Comparison of ENCODE assay signal across 7 cellular contexts in the genomic region with DNA sequence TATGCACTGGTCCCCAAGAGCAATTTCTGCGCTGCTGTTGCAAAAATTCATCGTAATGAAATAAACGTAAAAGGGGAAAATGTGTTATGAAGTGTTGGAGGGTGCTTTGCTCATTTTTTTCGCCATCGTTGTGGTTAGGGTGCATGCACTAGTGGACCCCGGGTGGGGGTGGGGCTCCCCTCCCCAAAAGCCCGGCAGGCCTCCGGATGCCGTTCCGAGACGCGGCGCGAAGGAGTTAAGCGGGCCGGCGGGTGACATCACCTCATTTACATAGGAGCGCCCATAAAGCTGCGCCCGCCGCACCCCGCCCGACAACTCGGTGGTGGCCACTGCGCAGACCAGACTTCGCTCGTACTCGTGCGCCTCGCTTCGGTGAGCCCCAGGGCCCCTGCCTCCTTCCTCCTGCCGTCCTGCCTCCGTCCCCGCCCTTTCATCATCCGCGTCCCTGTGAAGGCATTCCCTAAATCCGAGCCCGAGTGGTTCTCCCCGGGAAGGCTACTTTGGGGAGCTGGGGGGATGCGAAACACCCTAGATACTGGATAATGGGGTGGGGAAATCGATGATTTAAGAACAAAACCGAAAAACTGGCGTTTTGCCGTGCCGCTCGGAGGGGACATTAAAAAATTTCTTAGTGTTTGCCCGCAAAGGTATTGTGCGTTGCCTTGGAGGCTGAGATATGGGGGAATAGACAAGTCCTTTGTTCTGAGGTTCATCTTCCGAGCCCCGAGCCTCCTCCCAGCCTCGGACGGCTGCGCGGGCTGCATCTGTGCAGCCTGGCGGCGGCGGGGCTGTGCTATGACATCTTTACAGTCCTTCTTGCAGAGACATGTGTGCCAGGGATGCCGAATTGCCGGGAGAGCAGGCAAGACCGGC. TPM values are rescaled to one million over a fixed set of nuclear protein-coding genes. Genes with fewer than 3 reads are reported as not detected.
DNase-seq lines count a peak whose midpoint lies in the region; ATAC-seq, FAIRE-seq and TF ChIP-seq lines count a peak whose summit lies in the region.

TSS of gene TMSB4X (plus strand) at position 314 of the 873 bp plus-strand sequence.

- H3K9me3 ChIP-seq in keratinocyte (ENCODE audit: control insufficient read depth, low read depth, low read length): peaks cover 2% of the 10 kb centered on the region

- H3K79me2 ChIP-seq in keratinocyte (ENCODE audit: control insufficient read depth, insufficient read depth, low read length): peaks cover 12% of the 10 kb centered on the region

- H3K4me1 ChIP-seq in keratinocyte (ENCODE audit: control insufficient read depth, extremely low read depth, insufficient read depth, low read length): peaks cover 10% of the 10 kb centered on the region

- H4K20me1 ChIP-seq in keratinocyte (ENCODE audit: control insufficient read depth, extremely low read depth, insufficient read depth, low read length): no peaks in the 10 kb centered on the region

- peak within 1 kb of the TSS; percentile 78 for H3K4me2 ChIP-seq in keratinocyte (ENCODE audit: control insufficient read depth, extremely low read depth, insufficient read depth, low read depth, low read length)

- dilution Hi-C loops in keratinocyte (cut with MboI; ENCODE audit: extremely low pct_ligation_motif_present, low sequenced_read_pairs): no loop called here

- ATAC-seq in GM18873 (IDR thresholded peaks at IDR 0.05; ENCODE audit: low FRiP score, unreplicated experiment) (peak; percentile 42), HG03139 (IDR thresholded peaks at IDR 0.05; ENCODE audit: unreplicated experiment) (peak; percentile 38)

- TF ChIP-seq CTCF in keratinocyte (optimal IDR thresholded peaks at IDR 0.05 in 1 of 3, IDR thresholded peaks at IDR 0.05 in 1 of 3, conservative IDR thresholded peaks at IDR 0.05 in 1 of 3; ENCODE audit: extremely low read depth in 1 of 3, insufficient read depth in 2 of 3, low read length in 3 of 3): no peak

- H3K9me1 ChIP-seq in keratinocyte (ENCODE audit: control insufficient read depth, extremely low read depth, insufficient read depth, low read length): no peaks in the 10 kb centered on the region

- no peaks in the 10 kb centered on the region for H3K27me3 ChIP-seq in keratinocyte (ENCODE audit: control insufficient read depth, extremely low read depth, insufficient read depth, low read length)

- DNase-seq in NCI-H510A treated with DMSO at 0.1 percent for 48 hours (lab: John Stamatoyannopoulos, UW) (peak; percentile 70), cerebellar cortex (ENCODE audit: low spot score) (peak; percentile 83), keratinocyte (ENCODE audit: low read depth, low spot score) (no peak)
- peak; percentile 78 for DNase-seq in activated CD4-positive, alpha-beta T cell treated with anti-CD3 and anti-CD28 coated beads for 1 hour
- DNase-seq in stimulated activated CD4-positive, alpha-beta T cell treated with anti-CD3 and anti-CD28 coated beads, Interleukin-12 subunit alpha, Interleukin-12 subunit beta, amount 100 ng/mL, for 48 hours (ENCODE audit: low read depth in 2 of 3, low spot score in 1 of 3): peak; percentile 72 to 78 (median 72)

- no peak for FAIRE-seq in keratinocyte (lab: Jason Lieb, UNC)

- H3K36me3 ChIP-seq in keratinocyte (ENCODE audit: control insufficient read depth in 2 of 2, extremely low read depth in 1 of 2, insufficient read depth in 2 of 2, low read length in 2 of 2): no peaks in the 10 kb centered on the region

- H3K4me3 ChIP-seq in keratinocyte (ENCODE audit: control insufficient read depth in 2 of 3, extremely low read depth in 1 of 3, insufficient read depth in 2 of 3, low read depth in 1 of 3, low read length in 3 of 3): peak within 1 kb of the TSS; percentile 82 to 88 (median 84)

- H3K9ac ChIP-seq in keratinocyte (ENCODE audit: control insufficient read depth, extremely low read depth, insufficient read depth, low read length): peak within 1 kb of the TSS; percentile 94

- H3K27ac ChIP-seq in keratinocyte (ENCODE audit: control insufficient read depth, insufficient read depth, low read length): peak within 1 kb of the TSS; percentile 91

- peak within 1 kb of the TSS; percentile 33 for H2AFZ ChIP-seq in keratinocyte (ENCODE audit: control insufficient read depth, low read length)

RNA-seq across cellular contexts. Expression of gene TMSB4X, which starts in this region (rescaled TPM):
- polyA plus RNA-seq in keratinocyte: 2,237 to 2,800 TPM (median 2,500 TPM) in 3 replicates
- 4,864 TPM for polyA plus RNA-seq in keratinocyte (2011; ENCODE audit: low read depth)
- 1,912 and 3,162 TPM in 2 replicates for polyA plus RNA-seq in keratinocyte (2011; cell fraction: cytosol; rRNA removed)
- 520 and 614 TPM in 2 replicates for polyA plus RNA-seq in keratinocyte (2011; cell fraction: nucleus; rRNA removed)
- polyA plus RNA-seq in keratinocyte (2012; ENCODE audit: low replicate concordance): 3,005 and 4,221 TPM in 2 replicates
- 245 to 1,139 TPM (median 824 TPM) in 3 replicates for polyA minus RNA-seq in keratinocyte
- polyA minus RNA-seq in keratinocyte (2011; cell fraction: cytosol; rRNA and poly(A)+ RNA removed): 853 TPM
- 210 and 359 TPM in 2 replicates for polyA minus RNA-seq in keratinocyte (2011; cell fraction: nucleus; rRNA and poly(A)+ RNA removed)
